Comparison of ENCODE assay signal across 18 cellular contexts in genomic region chr11:70278994-70279393, GRCh38.
"Had no signal": no experiment of that assay in that cellular context is flagged by ENCODE, and none has a peak within 500 bp of the region (broad histone marks: within the 10 kb centered on the region; RNA-seq: fewer than 3 reads in every experiment).

No MANE protein-coding gene starts in this region.

- H3K4me3 ChIP-seq: body of pancreas, heart left ventricle, mucosa of descending colon, thyroid gland, uterus had no signal

- H3K9me3 ChIP-seq: body of pancreas, heart left ventricle, mucosa of descending colon, thyroid gland, uterus had no signal

- H3K9me3 Mint-ChIP-seq: activated naive CD4-positive, alpha-beta T cell treated with anti-CD3 and anti-CD28 coated beads, Interleukin-2, amount 50 U/mL, for 24 hours; dendritic cell treated with granulocyte-macrophage colony-stimulating factor and Interleukin-4, amounts not matched to agents 40 ng/mL and 50 ng/mL, for 4 days; effector memory CD8-positive, alpha-beta T cell; naive thymus-derived CD4-positive, alpha-beta T cell; stimulated activated memory B cell treated with anti-CD40 and anti-IgM and Interleukin-4, amounts not matched to agents 10 μg/mL and 1 μg/mL and 100 μg/mL, for 72 hours had no signal

- H3K27me3 ChIP-seq: body of pancreas, heart left ventricle, thyroid gland, uterus had no signal

- H3K4me1 ChIP-seq: parathyroid adenoma, uterus had no signal

- H3K4me3 Mint-ChIP-seq: activated naive CD4-positive, alpha-beta T cell treated with anti-CD3 and anti-CD28 coated beads, Interleukin-2, amount 50 U/mL, for 24 hours; dendritic cell treated with granulocyte-macrophage colony-stimulating factor and Interleukin-4, amounts not matched to agents 40 ng/mL and 50 ng/mL, for 4 days; effector memory CD8-positive, alpha-beta T cell; naive thymus-derived CD4-positive, alpha-beta T cell; stimulated activated memory B cell treated with anti-CD40 and anti-IgM and Interleukin-4, amounts not matched to agents 10 μg/mL and 1 μg/mL and 100 μg/mL, for 72 hours had no signal

- H3K36me3 ChIP-seq: uterus had no signal

- H3K27me3 Mint-ChIP-seq: activated naive CD4-positive, alpha-beta T cell treated with anti-CD3 and anti-CD28 coated beads, Interleukin-2, amount 50 U/mL, for 24 hours; dendritic cell treated with granulocyte-macrophage colony-stimulating factor and Interleukin-4, amounts not matched to agents 40 ng/mL and 50 ng/mL, for 4 days; effector memory CD8-positive, alpha-beta T cell; naive thymus-derived CD4-positive, alpha-beta T cell; stimulated activated memory B cell treated with anti-CD40 and anti-IgM and Interleukin-4, amounts not matched to agents 10 μg/mL and 1 μg/mL and 100 μg/mL, for 72 hours had no signal

- DNase-seq: activated CD4-positive, alpha-beta T cell treated with anti-CD3 and anti-CD28 coated beads, Interleukin-2, amount 50 U/mL, for 48 hours; activated effector memory CD4-positive, alpha-beta T cell treated with Interleukin-2 at 50 U/mL for 16 hours; activated T-cell treated with anti-CD3 and anti-CD28 coated beads, Interleukin-2, amount 50 U/mL, for 1 hour; body of pancreas; central memory CD4-positive, alpha-beta T cell; effector memory CD8-positive, alpha-beta T cell; foreskin melanocyte; heart left ventricle; mucosa of descending colon; naive thymus-derived CD4-positive, alpha-beta T cell; thyroid gland; uterus had no signal

- H3K27ac Mint-ChIP-seq: activated naive CD4-positive, alpha-beta T cell treated with anti-CD3 and anti-CD28 coated beads, Interleukin-2, amount 50 U/mL, for 24 hours; dendritic cell treated with granulocyte-macrophage colony-stimulating factor and Interleukin-4, amounts not matched to agents 40 ng/mL and 50 ng/mL, for 4 days; effector memory CD8-positive, alpha-beta T cell; stimulated activated memory B cell treated with anti-CD40 and anti-IgM and Interleukin-4, amounts not matched to agents 10 μg/mL and 1 μg/mL and 100 μg/mL, for 72 hours had no signal

- H3K27ac ChIP-seq: body of pancreas, epithelial cell of prostate, heart left ventricle, parathyroid adenoma, thyroid gland, uterus, VCaP had no signal
